In genomic region chr19:4909172-4909896, GRCh38 we compare ENCODE assay signal across 8 cellular contexts. TPM values are rescaled to one million over a fixed set of nuclear protein-coding genes. Genes with fewer than 3 reads are reported as not detected.
A peak's percentile ranks its signal among the peaks of the same experiment; 100 is the strongest.
DNase-seq lines count a peak whose midpoint lies in the region; TF ChIP-seq lines count a peak whose summit lies in the region.

Gene UHRF1 (plus strand): TSS chr19:4909501. CDS start chr19:4910886, 1,385 bp downstream.

- peak; percentile 38 for DNase-seq in CMK (ENCODE audit: low read depth)
- DNase-seq in GM19238 (ENCODE audit: insufficient read length, low spot score), result peak; percentile 72
- peak; percentile 73 for DNase-seq in MG63
- DNase-seq in T1000 (lab: John Stamatoyannopoulos, UW), result peak; percentile 36
- DNase-seq in effector memory CD4-positive, alpha-beta T cell, result no peak
- DNase-seq in neural crest cell (ENCODE audit: low read depth, low spot score), result peak; percentile 54
- DNase-seq in vagina (ENCODE audit: extremely low spot score in 2 of 2), result no peak
- DNase-seq in middle frontal gyrus (ENCODE audit: extremely low spot score, low spot score), result no peak

- H3K9me3 ChIP-seq in MG63 (no peaks in the 10 kb centered on the region), vagina (no peaks in the 10 kb centered on the region)
- no peaks in the 10 kb centered on the region for H3K9me3 ChIP-seq in effector memory CD4-positive, alpha-beta T cell (ENCODE audit: control insufficient read depth, low read length)

- H3K4me3 ChIP-seq in MG63 (peak within 1 kb of the TSS; percentile 62), vagina (peak within 1 kb of the TSS; percentile 58 to 76)
- H3K4me3 ChIP-seq in effector memory CD4-positive, alpha-beta T cell (ENCODE audit: insufficient read depth, low read depth, low read length, poor library complexity, severe bottlenecking), result peak within 1 kb of the TSS; percentile 72

- no peaks in the 10 kb centered on the region for H3K27me3 Mint-ChIP-seq in neural crest cell (ENCODE audit: low read depth)

- TF ChIP-seq POLR2A in vagina (IDR thresholded peaks at IDR 0.05), result no peak

- H3K4me3 Mint-ChIP-seq in neural crest cell, result peak within 1 kb of the TSS; percentile 95

- H3K36me3 Mint-ChIP-seq in neural crest cell (ENCODE audit: low read depth), result peaks cover 9% of the 10 kb centered on the region

- H3K36me3 ChIP-seq in MG63, result peaks cover 26% of the 10 kb centered on the region
- no peaks in the 10 kb centered on the region for H3K36me3 ChIP-seq in effector memory CD4-positive, alpha-beta T cell (ENCODE audit: control insufficient read depth, insufficient read depth, low read length)
- H3K36me3 ChIP-seq in vagina, result no peaks in the 10 kb centered on the region

- no peaks in the 10 kb centered on the region for H3K27me3 ChIP-seq in MG63
- H3K27me3 ChIP-seq in effector memory CD4-positive, alpha-beta T cell (replicated peaks; ENCODE audit: control insufficient read depth, insufficient read depth, low read length, poor library complexity, severe bottlenecking), result no peaks in the 10 kb centered on the region
- H3K27me3 ChIP-seq in vagina, result no peaks in the 10 kb centered on the region

- H3K9me3 Mint-ChIP-seq in neural crest cell, result no peaks in the 10 kb centered on the region

- TF ChIP-seq CTCF in neural crest cell (conservative IDR thresholded peaks at IDR 0.05) (no peak), vagina (IDR thresholded peaks at IDR 0.05) (no peak)

- H3K27ac ChIP-seq in effector memory CD4-positive, alpha-beta T cell (ENCODE audit: insufficient read depth, low read length, poor library complexity, severe bottlenecking), result peak within 1 kb of the TSS; percentile 48
- no peak within 1 kb of the TSS for H3K27ac ChIP-seq in vagina

- H3K4me1 Mint-ChIP-seq in neural crest cell, result peaks cover 43% of the 10 kb centered on the region

- peaks cover 19% of the 10 kb centered on the region for H3K4me1 ChIP-seq in effector memory CD4-positive, alpha-beta T cell (ENCODE audit: control insufficient read depth, insufficient read depth, low read length, poor library complexity, severe bottlenecking)
- peaks cover 35% of the 10 kb centered on the region for H3K4me1 ChIP-seq in vagina

- intact Hi-C loops in vagina (cut with DNase I), result no loop called here

- H3K27ac Mint-ChIP-seq in neural crest cell (ENCODE audit: unreplicated experiment), result peak within 1 kb of the TSS; percentile 98

RNA-seq across cellular contexts. Expression of gene UHRF1, which starts in this region (rescaled TPM):
- 47.1 and 56.8 TPM in 2 replicates for total RNA-seq in MG63 (2014; rRNA removed; shearing (Covaris generic); ENCODE audit: low replicate concordance)
- 219 and 223 TPM in 2 replicates for total RNA-seq in neural crest cell
- 2.0 TPM for total RNA-seq in vagina

Comparison
In these comparisons a context has a peak if more than half of its experiments do, and no peak if none do; other contexts are left out.
1. RNA of gene UHRF1 (total RNA-seq): 219 to 223 TPM in neural crest cell and 47.1 to 56.8 TPM in MG63; 2.0 TPM in vagina (single experiment); every median in the first group is over 10 times any median in the second.
2. DNase-seq: peak in CMK (single experiment), GM19238 (single experiment), MG63 (single experiment), T1000 (single experiment) and neural crest cell (single experiment); none in effector memory CD4-positive, alpha-beta T cell (0 of 3), vagina (0 of 2) and middle frontal gyrus (single experiment).
3. Peak in every context shown above with its lines, with median percentiles within 50 percentile points of each other: H3K4me3 ChIP-seq.